ENCODE assay signal across 9 cellular contexts in the genomic region with DNA sequence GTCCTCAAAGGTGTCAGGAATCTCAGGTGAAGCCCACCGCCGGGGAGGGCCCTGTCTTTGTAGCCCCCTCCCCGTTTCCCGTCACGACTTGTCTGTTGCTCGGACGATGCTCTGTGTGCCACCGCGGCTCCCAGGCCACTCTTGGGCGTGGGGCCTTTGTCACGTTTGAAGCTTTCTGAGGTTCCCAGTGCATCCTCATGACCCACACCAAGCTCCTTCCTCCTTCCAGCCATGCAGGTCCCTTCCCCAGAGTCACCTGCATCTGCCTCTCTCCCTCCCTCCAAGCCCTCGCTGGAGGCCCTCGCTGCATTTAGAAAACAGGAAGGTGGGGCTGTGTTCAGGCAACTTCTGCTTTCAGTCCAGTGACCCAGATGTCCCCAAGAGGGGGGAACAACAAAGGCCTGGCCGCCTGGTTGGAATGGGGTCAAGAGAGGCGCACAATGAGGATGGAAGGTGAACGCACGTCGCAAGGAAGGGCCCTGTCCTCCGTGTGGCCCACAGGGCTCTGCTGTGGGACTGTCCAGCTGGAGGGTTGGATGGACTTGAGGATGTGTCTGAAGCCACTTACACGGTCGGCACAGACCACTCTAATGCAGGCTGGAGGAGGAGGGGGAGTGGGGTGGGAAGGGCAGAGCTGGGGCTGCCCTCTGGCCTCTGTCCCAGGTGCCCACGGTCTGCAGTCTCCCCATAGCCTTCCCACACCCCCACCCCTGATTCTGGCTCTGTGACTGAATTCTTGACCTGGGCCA. TPM values are rescaled to one million over a fixed set of nuclear protein-coding genes. Genes with fewer than 3 reads are reported as not detected.
DNase-seq lines count a peak whose midpoint lies in the region; ATAC-seq, FAIRE-seq and TF ChIP-seq lines count a peak whose summit lies in the region.
"Had no signal": no experiment of that assay in that cellular context is flagged by ENCODE, and none has a peak within 500 bp of the region (broad histone marks: within the 10 kb centered on the region; RNA-seq: fewer than 3 reads in every experiment).

No MANE protein-coding gene starts in this region.

- H3F3A ChIP-seq in GM23248 (ENCODE audit: insufficient read depth), result peaks cover 11% of the 10 kb centered on the region

- no peaks in the 10 kb centered on the region for H3K79me2 ChIP-seq in GM23248 (ENCODE audit: insufficient read depth)

- H3K27me3 Mint-ChIP-seq in stimulated activated memory B cell treated with anti-CD40 and anti-IgM and Interleukin-4, amounts not matched to agents 10 μg/mL and 1 μg/mL and 100 μg/mL, for 72 hours, result no peaks in the 10 kb centered on the region

- no peaks in the 10 kb centered on the region for H3K9me2 ChIP-seq in GM23248 (ENCODE audit: insufficient read depth)

- peak overlapping the region; percentile 23 for H3K4me2 ChIP-seq in GM23248 (ENCODE audit: unreplicated experiment)

- H3K27me3 ChIP-seq in GM23248 (replicated peaks; ENCODE audit: insufficient read depth) (no peaks in the 10 kb centered on the region), foreskin keratinocyte (no peaks in the 10 kb centered on the region)

- peak overlapping the region; percentile 50; the same call in 1 of the 2 replicates for H3K27ac ChIP-seq in GM23248
- no peak overlapping the region for H3K27ac ChIP-seq in foreskin keratinocyte

- FAIRE-seq in H54 (lab: Jason Lieb, UNC), result no peak

- ATAC-seq in stimulated activated memory B cell treated with anti-CD40 and anti-IgM and Interleukin-4, amounts not matched to agents 10 μg/mL and 1 μg/mL and 100 μg/mL, for 72 hours, result peak; percentile 79
- ATAC-seq in foreskin keratinocyte, result no peak

- H3K36me3 Mint-ChIP-seq in stimulated activated memory B cell treated with anti-CD40 and anti-IgM and Interleukin-4, amounts not matched to agents 10 μg/mL and 1 μg/mL and 100 μg/mL, for 72 hours, result peaks cover 13% of the 10 kb centered on the region

- H2AFZ ChIP-seq in GM23248, result peak overlapping the region; percentile 65; the same call in 1 of the 2 replicates

- intact Hi-C loops in cardiac septum (cut with DNase I), result loop anchor here (2.0 to 10.0 kb wide), 3 partner anchors 21 to 69 kb away; no protein-coding TSS in a partner anchor

- H3K36me3 ChIP-seq in GM23248 (ENCODE audit: low read depth), result no peaks in the 10 kb centered on the region

- peak overlapping the region; percentile 95 for H3K27ac Mint-ChIP-seq in stimulated activated memory B cell treated with anti-CD40 and anti-IgM and Interleukin-4, amounts not matched to agents 10 μg/mL and 1 μg/mL and 100 μg/mL, for 72 hours

- H3K4me3 Mint-ChIP-seq in stimulated activated memory B cell treated with anti-CD40 and anti-IgM and Interleukin-4, amounts not matched to agents 10 μg/mL and 1 μg/mL and 100 μg/mL, for 72 hours, result peak overlapping the region; percentile 66

- H3K9me3 ChIP-seq in GM23248 (ENCODE audit: low read depth), result no peaks in the 10 kb centered on the region

- TF ChIP-seq POLR2A in H54 (IDR thresholded peaks at IDR 0.05; ENCODE audit: low read depth, low read length), result no peak

- no peak for TF ChIP-seq CTCF in foreskin keratinocyte (conservative IDR thresholded peaks at IDR 0.05)

- in situ Hi-C loops in GM23248 (cut with MboI), result no loop called here

- peaks cover 48% of the 10 kb centered on the region for H3K4me1 Mint-ChIP-seq in stimulated activated memory B cell treated with anti-CD40 and anti-IgM and Interleukin-4, amounts not matched to agents 10 μg/mL and 1 μg/mL and 100 μg/mL, for 72 hours

- no peak for DNase-seq in GM23248
- DNase-seq in SHP77 treated with DMSO at 0.1 percent for 48 hours (lab: John Stamatoyannopoulos, UW), result peak; percentile 29
- peak; percentile 84 for DNase-seq in cardiac septum (ENCODE audit: low spot score)
- DNase-seq in foreskin keratinocyte, result no peak
- DNase-seq in activated CD8-positive, alpha-beta memory T cell treated with anti-CD3 and anti-CD28 coated beads, Interleukin-2, amount 50 U/mL, for 48 hours, result no peak
- DNase-seq in NCI-H2029 treated with DMSO at 0.1 percent for 48 hours (lab: John Stamatoyannopoulos, UW), result no peak
- no peak for DNase-seq in H54 (ENCODE audit: insufficient read length, low spot score)

- peak overlapping the region; percentile 68; the same call in 1 of the 2 replicates for H3K9ac ChIP-seq in GM23248

- peak overlapping the region; percentile 12; the same call in 1 of the 2 replicates for H3K4me3 ChIP-seq in GM23248

- peaks cover 5% of the 10 kb centered on the region for H3K4me1 ChIP-seq in GM23248 (ENCODE audit: insufficient read depth)
- peaks cover 14% of the 10 kb centered on the region for H3K4me1 ChIP-seq in foreskin keratinocyte

- no peaks in the 10 kb centered on the region for H3K9me3 Mint-ChIP-seq in stimulated activated memory B cell treated with anti-CD40 and anti-IgM and Interleukin-4, amounts not matched to agents 10 μg/mL and 1 μg/mL and 100 μg/mL, for 72 hours

- WGBS in GM23248 (ENCODE audit: low coverage in 1 of 2, low lambda C conversion rate in 2 of 2, missing lambda C conversion rate in 2 of 2), 2 experiments, result 90 to 93% methylated on average over 21 to 22 of the region's 22 CpGs

- no peaks in the 10 kb centered on the region for H4K20me1 ChIP-seq in GM23248 (ENCODE audit: insufficient read depth)

RNA-seq across cellular contexts. Expression of a gene that starts 59.8 kb away (rescaled TPM):
- total RNA-seq in GM23248 (2014; rRNA removed; shearing (Covaris generic)), result not detected in 2 replicates
- polyA plus RNA-seq in GM23248 (2016; fragmentation: Nextera tagmentation; extraction: Ambion mirVana), result not detected in 2 replicates
- total RNA-seq in cardiac septum, result not detected
- not detected in 2 replicates for total RNA-seq in foreskin keratinocyte
- polyA plus RNA-seq in foreskin keratinocyte, result not detected in 2 replicates
- total RNA-seq: LHCN-M2 had no signal

Comparison
In these comparisons a context has a peak if more than half of its experiments do, and no peak if none do; other contexts are left out.
1. DNase-seq: peak in SHP77 treated with DMSO at 0.1 percent for 48 hours (single experiment) and cardiac septum (single experiment); none in GM23248 (single experiment), foreskin keratinocyte (0 of 2), activated CD8-positive, alpha-beta memory T cell treated with anti-CD3 and anti-CD28 coated beads, Interleukin-2, amount 50 U/mL, for 48 hours (single experiment), NCI-H2029 treated with DMSO at 0.1 percent for 48 hours (single experiment) and H54 (single experiment).